Comparison of ENCODE assay signal across 15 cellular contexts in genomic region chr3:104886220-104886995, GRCh38.
A peak's percentile ranks its signal among the peaks of the same experiment; 100 is the strongest.
DNase-seq lines count a peak whose midpoint lies in the region; ATAC-seq and TF ChIP-seq lines count a peak whose summit lies in the region.
"Had no signal": no experiment of that assay in that cellular context is flagged by ENCODE, and none has a peak within 500 bp of the region (broad histone marks: within the 10 kb centered on the region; RNA-seq: fewer than 3 reads in every experiment).

No MANE protein-coding gene starts in this region.

- peak; percentile 61 for DNase-seq in NOMO-1 treated with DMSO at 0.1 percent for 48 hours (lab: John Stamatoyannopoulos, UW; ENCODE audit: unreplicated experiment)
- DNase-seq in epithelial cell of esophagus (ENCODE audit: low read depth), result peak; percentile 29
- no peak for DNase-seq in stimulated activated naive B cell treated with anti-CD40 and anti-IgM and Interleukin-4, amounts not matched to agents 10 μg/mL and 1 μg/mL and 100 μg/mL, for 72 hours
- no peak for DNase-seq in GOT3 (lab: John Stamatoyannopoulos, UW)
- no peak for DNase-seq in NCI-H2227 treated with DMSO at 0.1 percent for 48 hours (lab: John Stamatoyannopoulos, UW)
- DNase-seq: activated CD4-positive, alpha-beta T cell treated with anti-CD3 and anti-CD28 coated beads for 36 hours; activated naive CD8-positive, alpha-beta T cell treated with anti-CD3 and anti-CD28 coated beads, Interleukin-2, amount 50 U/mL, for 24 hours; GDM1; MG63; NCI-H2171 treated with DMSO at 0.1 percent for 48 hours; stimulated activated naive CD8-positive, alpha-beta T cell treated with anti-CD3 and anti-CD28 coated beads, Interleukin-15, Interleukin-2, amounts not matched to agents 100 U/mL and 50 U/mL, for 24 hours; T-helper 1 cell had no signal

- no peak overlapping the region for H3K4me3 ChIP-seq in epithelial cell of esophagus (ENCODE audit: low read length)
- H3K4me3 ChIP-seq: MG63, neural progenitor cell had no signal

- ATAC-seq in HG02852 (IDR thresholded peaks at IDR 0.05; ENCODE audit: unreplicated experiment) (peak; percentile 43), GM21360 (IDR thresholded peaks at IDR 0.05; ENCODE audit: unreplicated experiment) (no peak)
- ATAC-seq in stimulated activated naive B cell treated with anti-CD40 and anti-IgM and Interleukin-4, amounts not matched to agents 10 μg/mL and 1 μg/mL and 100 μg/mL, for 72 hours (replicated peaks), result peak; percentile 49 to 67
- ATAC-seq: activated CD4-positive, alpha-beta T cell treated with anti-CD3 and anti-CD28 coated beads for 36 hours; activated naive CD8-positive, alpha-beta T cell treated with anti-CD3 and anti-CD28 coated beads, Interleukin-2, amount 50 U/mL, for 24 hours; stimulated activated naive CD8-positive, alpha-beta T cell treated with anti-CD3 and anti-CD28 coated beads, Interleukin-15, Interleukin-2, amounts not matched to agents 100 U/mL and 50 U/mL, for 24 hours had no signal

- H3K27me3 Mint-ChIP-seq in stimulated activated naive B cell treated with anti-CD40 and anti-IgM and Interleukin-4, amounts not matched to agents 10 μg/mL and 1 μg/mL and 100 μg/mL, for 72 hours, result no peaks in the 10 kb centered on the region
- H3K27me3 Mint-ChIP-seq: activated naive CD8-positive, alpha-beta T cell treated with anti-CD3 and anti-CD28 coated beads, Interleukin-2, amount 50 U/mL, for 24 hours had no signal

- TF ChIP-seq CTCF in epithelial cell of esophagus (IDR thresholded peaks at IDR 0.05; ENCODE audit: insufficient read depth, low read depth, low read length, missing control alignments), result no peak

- peaks cover 0 to 2% of the 10 kb centered on the region in 2 donors for H3K9me3 Mint-ChIP-seq in stimulated activated naive B cell treated with anti-CD40 and anti-IgM and Interleukin-4, amounts not matched to agents 10 μg/mL and 1 μg/mL and 100 μg/mL, for 72 hours
- H3K9me3 Mint-ChIP-seq: neural progenitor cell had no signal

- H3K27ac Mint-ChIP-seq in stimulated activated naive B cell treated with anti-CD40 and anti-IgM and Interleukin-4, amounts not matched to agents 10 μg/mL and 1 μg/mL and 100 μg/mL, for 72 hours, result peak overlapping the region; percentile 7
- H3K27ac Mint-ChIP-seq: activated CD4-positive, alpha-beta T cell treated with anti-CD3 and anti-CD28 coated beads for 36 hours; activated naive CD8-positive, alpha-beta T cell treated with anti-CD3 and anti-CD28 coated beads, Interleukin-2, amount 50 U/mL, for 24 hours; neural progenitor cell had no signal

- H3K4me1 Mint-ChIP-seq in stimulated activated naive B cell treated with anti-CD40 and anti-IgM and Interleukin-4, amounts not matched to agents 10 μg/mL and 1 μg/mL and 100 μg/mL, for 72 hours, result peaks cover 6 to 13% of the 10 kb centered on the region in 2 donors
- H3K4me1 Mint-ChIP-seq: activated CD4-positive, alpha-beta T cell treated with anti-CD3 and anti-CD28 coated beads for 36 hours; activated naive CD8-positive, alpha-beta T cell treated with anti-CD3 and anti-CD28 coated beads, Interleukin-2, amount 50 U/mL, for 24 hours; neural progenitor cell had no signal

- H3K36me3 Mint-ChIP-seq in stimulated activated naive B cell treated with anti-CD40 and anti-IgM and Interleukin-4, amounts not matched to agents 10 μg/mL and 1 μg/mL and 100 μg/mL, for 72 hours, result no peaks in the 10 kb centered on the region
- H3K36me3 Mint-ChIP-seq: neural progenitor cell had no signal

- no peak overlapping the region for H3K4me3 Mint-ChIP-seq in stimulated activated naive B cell treated with anti-CD40 and anti-IgM and Interleukin-4, amounts not matched to agents 10 μg/mL and 1 μg/mL and 100 μg/mL, for 72 hours
- H3K4me3 Mint-ChIP-seq: activated CD4-positive, alpha-beta T cell treated with anti-CD3 and anti-CD28 coated beads for 36 hours; activated naive CD8-positive, alpha-beta T cell treated with anti-CD3 and anti-CD28 coated beads, Interleukin-2, amount 50 U/mL, for 24 hours; neural progenitor cell had no signal

Comparison
In these comparisons a context has a peak if more than half of its experiments do, and no peak if none do; other contexts are left out.
1. DNase-seq: peak in NOMO-1 treated with DMSO at 0.1 percent for 48 hours (single experiment) and epithelial cell of esophagus (single experiment); none in stimulated activated naive B cell treated with anti-CD40 and anti-IgM and Interleukin-4, amounts not matched to agents 10 μg/mL and 1 μg/mL and 100 μg/mL, for 72 hours (single experiment), GOT3 (single experiment) and NCI-H2227 treated with DMSO at 0.1 percent for 48 hours (single experiment).